18 cellular contexts compared by ENCODE assay signal in genomic region chr17:80312621-80313135, GRCh38. TPM values are rescaled to one million over a fixed set of nuclear protein-coding genes. Genes with fewer than 3 reads are reported as not detected.
DNase-seq lines count a peak whose midpoint lies in the region; ATAC-seq and TF ChIP-seq lines count a peak whose summit lies in the region.
"Had no signal": no experiment of that assay in that cellular context is flagged by ENCODE, and none has a peak within 500 bp of the region (broad histone marks: within the 10 kb centered on the region; RNA-seq: fewer than 3 reads in every experiment).

No MANE protein-coding gene starts in this region.

- no peak overlapping the region for H3K4me3 Mint-ChIP-seq in activated naive CD4-positive, alpha-beta T cell treated with anti-CD3 and anti-CD28 coated beads, Interleukin-2, amount 10 ng/mL, durations not matched to agents 7 days and 5 days
- no peak overlapping the region for H3K4me3 Mint-ChIP-seq in activated CD4-positive, alpha-beta memory T cell treated with anti-CD3 and anti-CD28 coated beads for 36 hours
- no peak overlapping the region for H3K4me3 Mint-ChIP-seq in effector memory CD8-positive, alpha-beta T cell
- H3K4me3 Mint-ChIP-seq: HFFc6 had no signal

- H3K36me3 ChIP-seq in upper lobe of right lung: peaks cover 73% of the 10 kb centered on the region

- H3K27ac ChIP-seq in upper lobe of right lung: no peak overlapping the region

- H3K4me1 ChIP-seq in upper lobe of right lung: no peaks in the 10 kb centered on the region

- H3K27me3 Mint-ChIP-seq in activated naive CD4-positive, alpha-beta T cell treated with anti-CD3 and anti-CD28 coated beads, Interleukin-2, amount 10 ng/mL, durations not matched to agents 7 days and 5 days: no peaks in the 10 kb centered on the region
- H3K27me3 Mint-ChIP-seq in activated CD4-positive, alpha-beta memory T cell treated with anti-CD3 and anti-CD28 coated beads for 36 hours: no peaks in the 10 kb centered on the region
- no peaks in the 10 kb centered on the region for H3K27me3 Mint-ChIP-seq in effector memory CD8-positive, alpha-beta T cell

- H3K36me3 Mint-ChIP-seq in activated naive CD4-positive, alpha-beta T cell treated with anti-CD3 and anti-CD28 coated beads, Interleukin-2, amount 10 ng/mL, durations not matched to agents 7 days and 5 days: peaks cover 67% of the 10 kb centered on the region
- peaks cover 71% of the 10 kb centered on the region for H3K36me3 Mint-ChIP-seq in activated CD4-positive, alpha-beta memory T cell treated with anti-CD3 and anti-CD28 coated beads for 36 hours
- peaks cover 85% of the 10 kb centered on the region for H3K36me3 Mint-ChIP-seq in effector memory CD8-positive, alpha-beta T cell (ENCODE audit: insufficient read depth)

- intact Hi-C loops in activated CD4-positive, alpha-beta memory T cell treated with anti-CD3 and anti-CD28 coated beads for 36 hours (cut with micrococcal nuclease): no loop called here
- intact Hi-C loops in upper lobe of right lung (cut with DNase I): no loop called here

- no peaks in the 10 kb centered on the region for H3K4me1 Mint-ChIP-seq in activated naive CD4-positive, alpha-beta T cell treated with anti-CD3 and anti-CD28 coated beads, Interleukin-2, amount 10 ng/mL, durations not matched to agents 7 days and 5 days
- peaks cover 23% of the 10 kb centered on the region for H3K4me1 Mint-ChIP-seq in activated CD4-positive, alpha-beta memory T cell treated with anti-CD3 and anti-CD28 coated beads for 36 hours (ENCODE audit: low read depth)
- peaks cover 17 to 21% of the 10 kb centered on the region in 2 donors for H3K4me1 Mint-ChIP-seq in effector memory CD8-positive, alpha-beta T cell (ENCODE audit: low read depth in 2 of 2)
- H3K4me1 Mint-ChIP-seq: CD14-positive monocyte had no signal

- no peak for TF ChIP-seq CTCF in upper lobe of right lung (IDR thresholded peaks at IDR 0.05)

- H3K9me3 Mint-ChIP-seq in activated naive CD4-positive, alpha-beta T cell treated with anti-CD3 and anti-CD28 coated beads, Interleukin-2, amount 10 ng/mL, durations not matched to agents 7 days and 5 days: no peaks in the 10 kb centered on the region
- H3K9me3 Mint-ChIP-seq in activated CD4-positive, alpha-beta memory T cell treated with anti-CD3 and anti-CD28 coated beads for 36 hours: no peaks in the 10 kb centered on the region
- peaks cover 0 to 2% of the 10 kb centered on the region in 2 donors for H3K9me3 Mint-ChIP-seq in effector memory CD8-positive, alpha-beta T cell
- H3K9me3 Mint-ChIP-seq: HFFc6 had no signal

- CTCF ChIA-PET in activated naive CD4-positive, alpha-beta T cell treated with anti-CD3 and anti-CD28 coated beads, Interleukin-2, amount 10 ng/mL, durations not matched to agents 7 days and 5 days (lab: Charles Lee): no interaction called here
- CTCF ChIA-PET in activated CD4-positive, alpha-beta memory T cell treated with anti-CD3 and anti-CD28 coated beads for 36 hours (lab: Charles Lee): no interaction called here

- POLR2A ChIA-PET in activated CD4-positive, alpha-beta memory T cell treated with anti-CD3 and anti-CD28 coated beads for 36 hours (lab: Charles Lee): no interaction called here

- ATAC-seq in effector memory CD8-positive, alpha-beta T cell (replicated peaks): no peak
- ATAC-seq in upper lobe of right lung (no peak), GM21528 (IDR thresholded peaks at IDR 0.05; ENCODE audit: low FRiP score, unreplicated experiment) (no peak)

- H3K4me3 ChIP-seq in upper lobe of right lung: no peak overlapping the region

- no peaks in the 10 kb centered on the region for H3K9me3 ChIP-seq in upper lobe of right lung

- peak overlapping the region; percentile 60 for H3K27ac Mint-ChIP-seq in activated naive CD4-positive, alpha-beta T cell treated with anti-CD3 and anti-CD28 coated beads, Interleukin-2, amount 10 ng/mL, durations not matched to agents 7 days and 5 days
- H3K27ac Mint-ChIP-seq in activated CD4-positive, alpha-beta memory T cell treated with anti-CD3 and anti-CD28 coated beads for 36 hours: peak overlapping the region; percentile 65
- H3K27ac Mint-ChIP-seq in effector memory CD8-positive, alpha-beta T cell: peak overlapping the region; percentile 41 to 93
- H3K27ac Mint-ChIP-seq: HFFc6 had no signal

- DNase-seq in activated naive CD4-positive, alpha-beta T cell treated with anti-CD3 and anti-CD28 coated beads, Interleukin-2, amount 10 ng/mL, durations not matched to agents 7 days and 5 days: peak; percentile 13
- DNase-seq in activated naive CD4-positive, alpha-beta T cell treated with Interleukin-2 at 50 U/mL for 16 hours: no peak
- DNase-seq in activated CD4-positive, alpha-beta memory T cell treated with anti-CD3 and anti-CD28 coated beads for 36 hours: no peak
- DNase-seq in effector memory CD8-positive, alpha-beta T cell: no peak
- DNase-seq in upper lobe of right lung: peak; percentile 26
- no peak for DNase-seq in D341Med (ENCODE audit: low spot score)
- DNase-seq: Calu3, DND-41, GF-D8, HFFc6, KG1, NCI-H1092, NCI-H2107, NCI-H226, NCI-H526, OCI-M1 had no signal

- no peaks in the 10 kb centered on the region for H3K27me3 ChIP-seq in upper lobe of right lung

RNA-seq across cellular contexts. Expression of gene RNF213, which starts 52.0 kb away (rescaled TPM):
- total RNA-seq in activated CD4-positive, alpha-beta memory T cell treated with anti-CD3 and anti-CD28 coated beads for 36 hours: 100 to 1,000 TPM; 421 to 440 TPM
- total RNA-seq in upper lobe of right lung: 236 TPM

Comparison
In these comparisons a context has a peak if more than half of its experiments do, and no peak if none do; other contexts are left out.
1. DNase-seq: peak in activated naive CD4-positive, alpha-beta T cell treated with anti-CD3 and anti-CD28 coated beads, Interleukin-2, amount 10 ng/mL, durations not matched to agents 7 days and 5 days (single experiment) and upper lobe of right lung (single experiment); none in activated naive CD4-positive, alpha-beta T cell treated with Interleukin-2 at 50 U/mL for 16 hours (single experiment), activated CD4-positive, alpha-beta memory T cell treated with anti-CD3 and anti-CD28 coated beads for 36 hours (single experiment), effector memory CD8-positive, alpha-beta T cell (0 of 3) and D341Med (single experiment).
2. Peak in every context shown above with its lines, with median percentiles within 50 percentile points of each other: H3K27ac Mint-ChIP-seq.